Comparison of ENCODE assay signal across 8 cellular contexts in the genomic region with DNA sequence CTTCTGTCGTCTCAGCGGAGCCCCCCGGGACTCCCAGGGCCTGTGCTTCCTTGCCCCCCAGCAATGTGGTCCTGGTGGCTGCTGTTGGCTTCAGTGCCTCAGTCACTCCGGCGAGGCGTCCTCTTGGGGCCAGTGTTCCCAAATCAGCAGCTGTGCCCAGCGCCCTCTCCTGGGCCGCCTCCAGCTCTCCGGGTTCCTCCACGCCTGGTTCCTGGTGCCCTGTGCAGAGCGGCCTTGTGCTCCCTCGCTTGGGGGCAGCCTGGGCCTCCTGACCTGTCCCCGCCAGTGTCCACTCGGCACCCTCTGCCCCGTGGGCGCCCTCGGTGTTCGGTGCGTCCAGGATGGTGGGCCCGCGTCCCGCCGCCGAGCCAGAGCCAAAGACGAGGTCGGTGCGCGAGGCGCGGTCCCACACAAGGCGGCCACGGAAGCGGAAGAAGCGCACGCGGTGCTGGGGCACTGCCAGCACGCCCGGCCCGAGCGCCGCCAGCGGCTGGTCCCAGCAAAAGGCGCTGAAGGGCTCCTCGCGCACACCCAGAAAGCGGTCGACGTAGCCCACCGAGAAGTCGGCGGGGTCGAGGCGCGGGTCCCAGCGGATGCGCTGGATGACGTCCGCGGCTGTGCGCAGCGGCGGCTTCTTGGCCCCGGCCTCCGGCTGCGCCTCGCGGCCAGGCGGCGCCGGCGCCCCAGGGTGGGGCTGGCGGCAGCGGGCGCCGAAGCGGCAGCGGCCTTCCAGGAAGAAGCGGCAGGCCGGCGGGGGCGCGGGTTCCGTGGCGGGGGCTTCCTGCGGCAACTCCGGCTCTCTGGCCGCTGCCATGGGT.
A peak's percentile ranks its signal among the peaks of the same experiment; 100 is the strongest.
DNase-seq lines count a peak whose midpoint lies in the region; ATAC-seq and FAIRE-seq lines count a peak whose summit lies in the region.

No MANE protein-coding gene starts in this region.

- H3K27ac ChIP-seq in epithelial cell of prostate, result peak overlapping the region; percentile 99
- peak overlapping the region; percentile 99 for H3K27ac ChIP-seq in mucosa of rectum (ENCODE audit: low read depth in 2 of 2, low read length in 2 of 2)

- FAIRE-seq in HTR-8/SVneo (lab: Jason Lieb, UNC), result no peak

- H3K9ac ChIP-seq in mucosa of rectum (ENCODE audit: low read depth in 1 of 2, low read length in 2 of 2), result peak overlapping the region; percentile 84 to 94

- H3K4me1 ChIP-seq in mucosa of rectum (ENCODE audit: control insufficient read depth in 2 of 2, insufficient read depth in 2 of 2, low read length in 2 of 2), result peaks cover 32 to 45% of the 10 kb centered on the region in 2 donors

- peak overlapping the region; percentile 73 to 76 for H3K4me3 ChIP-seq in mucosa of rectum (ENCODE audit: low read length in 2 of 2)

- H3K27me3 ChIP-seq in mucosa of rectum (ENCODE audit: control insufficient read depth in 2 of 2, insufficient read depth in 2 of 2, low read length in 2 of 2), result no peaks in the 10 kb centered on the region

- peak; percentile 1 for DNase-seq in NCI-H82 treated with DMSO at 0.1 percent for 48 hours (lab: John Stamatoyannopoulos, UW; ENCODE audit: unreplicated experiment)
- DNase-seq in activated T-cell treated with anti-CD3 and anti-CD28 coated beads for 1 hour (ENCODE audit: low read depth), result peak; percentile 54
- DNase-seq in epithelial cell of prostate (ENCODE audit: low read depth, low spot score), result no peak
- DNase-seq in stimulated activated naive CD4-positive, alpha-beta T cell treated with Interleukin-2 at 50 U/mL for 16 hours (lab: John Stamatoyannopoulos, UW), result peak; percentile 52
- no peak for DNase-seq in HTR-8/SVneo (ENCODE audit: insufficient read length, low spot score)

- ATAC-seq in GM18498 (IDR thresholded peaks at IDR 0.05; ENCODE audit: unreplicated experiment) (peak; percentile 24), HG02840 (IDR thresholded peaks at IDR 0.05; ENCODE audit: low FRiP score, unreplicated experiment) (peak; percentile 10)

- H3K9me3 ChIP-seq in mucosa of rectum (ENCODE audit: control insufficient read depth in 2 of 2, low read length in 2 of 2), result no peaks in the 10 kb centered on the region

- peaks cover 29 to 30% of the 10 kb centered on the region in 2 donors for H3K36me3 ChIP-seq in mucosa of rectum (ENCODE audit: control insufficient read depth in 2 of 2, insufficient read depth in 2 of 2, low read length in 2 of 2)

Comparison
In these comparisons a context has a peak if more than half of its experiments do, and no peak if none do; other contexts are left out.
1. DNase-seq: peak in NCI-H82 treated with DMSO at 0.1 percent for 48 hours (single experiment), activated T-cell treated with anti-CD3 and anti-CD28 coated beads for 1 hour (single experiment) and stimulated activated naive CD4-positive, alpha-beta T cell treated with Interleukin-2 at 50 U/mL for 16 hours (single experiment); none in epithelial cell of prostate (single experiment) and HTR-8/SVneo (single experiment).